18 cellular contexts compared by ENCODE assay signal in the genomic region with DNA sequence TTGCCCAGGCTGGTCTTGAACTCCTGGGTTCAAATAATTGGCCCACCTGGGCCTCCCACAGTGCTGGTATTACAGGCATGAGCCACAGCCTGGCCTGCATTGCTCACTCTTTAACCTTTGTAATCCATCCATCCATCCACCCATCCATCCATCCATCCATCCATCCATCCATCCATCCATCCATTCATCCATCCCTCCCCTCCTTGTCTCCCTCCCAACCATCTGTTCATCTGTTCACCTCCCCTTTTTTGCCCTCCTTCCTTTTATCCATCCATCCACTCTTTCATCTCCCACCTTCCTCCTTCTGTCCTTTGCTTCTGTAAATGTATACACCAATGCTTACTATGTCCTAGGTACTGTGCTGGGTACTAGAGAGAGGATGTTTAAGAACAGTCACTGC.
A peak's percentile ranks its signal among the peaks of the same experiment; 100 is the strongest.
DNase-seq lines count a peak whose midpoint lies in the region; ATAC-seq and TF ChIP-seq lines count a peak whose summit lies in the region.
"Had no signal": no experiment of that assay in that cellular context is flagged by ENCODE, and none has a peak within 500 bp of the region (broad histone marks: within the 10 kb centered on the region; RNA-seq: fewer than 3 reads in every experiment).

No MANE protein-coding gene starts in this region.

- no peak for TF ChIP-seq CTCF in MCF 10A (IDR thresholded peaks at IDR 0.05; ENCODE audit: unreplicated experiment)
- TF ChIP-seq CTCF in breast epithelium (IDR thresholded peaks at IDR 0.05): no peak

- peak overlapping the region; percentile 2 for H3K27ac Mint-ChIP-seq in MCF 10A (ENCODE audit: low read depth, unreplicated experiment)
- H3K27ac Mint-ChIP-seq in activated T-helper 17 cell treated with anti-CD3 and anti-CD28 coated beads, Interleukin-2, amount 50 U/mL, for 72 hours: no peak overlapping the region
- H3K27ac Mint-ChIP-seq in immature natural killer cell: peak overlapping the region in 4 of 6 donors; percentile 63 to 85 (median 74)
- H3K27ac Mint-ChIP-seq: CD8-positive, alpha-beta T cell; GM23338 had no signal

- no peaks in the 10 kb centered on the region for H3K27me3 ChIP-seq in breast epithelium
- H3K27me3 ChIP-seq: BLaER1 treated with 17β-estradiol and CSF1 and Interleukin-3, amounts not matched to agents 10 nM and 100 nM had no signal

- CTCF ChIA-PET in MCF 10A (lab: Yijun Ruan, JAX): no interaction called here

- H3K27ac ChIP-seq in breast epithelium: no peak overlapping the region

- H3K4me1 Mint-ChIP-seq in MCF 10A (ENCODE audit: insufficient read depth, unreplicated experiment) (peaks cover 13% of the 10 kb centered on the region), immature natural killer cell (peaks cover 53 to 63% of the 10 kb centered on the region in 2 donors)
- peaks cover 28% of the 10 kb centered on the region for H3K4me1 Mint-ChIP-seq in activated T-helper 17 cell treated with anti-CD3 and anti-CD28 coated beads, Interleukin-2, amount 50 U/mL, for 72 hours

- no peak for ATAC-seq in activated T-helper 17 cell treated with anti-CD3 and anti-CD28 coated beads, Interleukin-2, amount 50 U/mL, for 72 hours (replicated peaks)
- no peak for ATAC-seq in HG02852 (IDR thresholded peaks at IDR 0.05; ENCODE audit: unreplicated experiment)
- ATAC-seq: CD8-positive, alpha-beta T cell; GM23338 had no signal

- H3K36me3 Mint-ChIP-seq in MCF 10A (ENCODE audit: insufficient read depth, unreplicated experiment) (no peaks in the 10 kb centered on the region), immature natural killer cell (no peaks in the 10 kb centered on the region)
- H3K36me3 Mint-ChIP-seq in activated T-helper 17 cell treated with anti-CD3 and anti-CD28 coated beads, Interleukin-2, amount 50 U/mL, for 72 hours (ENCODE audit: low read depth): no peaks in the 10 kb centered on the region
- H3K36me3 Mint-ChIP-seq: CD8-positive, alpha-beta T cell had no signal

- intact Hi-C loops in MCF 10A (cut with micrococcal nuclease) (no loop called here), breast epithelium (cut with DNase I; ENCODE audit: low total_unique reads) (no loop called here)

- no peaks in the 10 kb centered on the region for H3K9me3 Mint-ChIP-seq in MCF 10A (ENCODE audit: unreplicated experiment)
- no peaks in the 10 kb centered on the region for H3K9me3 Mint-ChIP-seq in activated T-helper 17 cell treated with anti-CD3 and anti-CD28 coated beads, Interleukin-2, amount 50 U/mL, for 72 hours
- peaks cover 0 to 2% (median 0%) of the 10 kb centered on the region in 6 donors for H3K9me3 Mint-ChIP-seq in immature natural killer cell
- H3K9me3 Mint-ChIP-seq: CD8-positive, alpha-beta T cell; GM23338 had no signal

- no peak for TF ChIP-seq POLR2A in breast epithelium (IDR thresholded peaks at IDR 0.05)

- no peaks in the 10 kb centered on the region for H3K4me1 ChIP-seq in breast epithelium

- no peak overlapping the region for H3K4me3 ChIP-seq in breast epithelium
- H3K4me3 ChIP-seq: BLaER1 treated with 17β-estradiol and CSF1 and Interleukin-3, amounts not matched to agents 10 nM and 100 nM; GM23338 had no signal

- no peaks in the 10 kb centered on the region for H3K36me3 ChIP-seq in breast epithelium
- H3K36me3 ChIP-seq: BLaER1 treated with 17β-estradiol and CSF1 and Interleukin-3, amounts not matched to agents 10 nM and 100 nM had no signal

- H3K9me3 ChIP-seq in breast epithelium: no peaks in the 10 kb centered on the region
- H3K9me3 ChIP-seq: BLaER1 treated with 17β-estradiol and CSF1 and Interleukin-3, amounts not matched to agents 10 nM and 100 nM had no signal

- POLR2A ChIA-PET in MCF 10A (lab: Yijun Ruan, JAX): no interaction called here

- no TSS peak for BruUV-seq in MCF 10A (replicated peaks; lab: Mats Ljungman, UMichigan)

- DNase-seq in MCF 10A (ENCODE audit: unreplicated experiment) (no peak), breast epithelium (ENCODE audit: low spot score in 2 of 2) (no peak), immature natural killer cell (no peak), NCI-H1694 (lab: John Stamatoyannopoulos, UW) (no peak), amygdala (lab: John Stamatoyannopoulos, UW) (no peak)
- DNase-seq: CD8-positive, alpha-beta T cell; KG1; MV-4-11; NCI-H1417; NCI-H187 treated with DMSO at 0.1 percent for 48 hours; NCI-H226; NCI-H524; NCI-H82; RPMI8226 had no signal

- H3K4me3 Mint-ChIP-seq in MCF 10A (ENCODE audit: unreplicated experiment) (no peak overlapping the region), immature natural killer cell (peak overlapping the region in 1 of 5 donors; percentile 64)
- H3K4me3 Mint-ChIP-seq in activated T-helper 17 cell treated with anti-CD3 and anti-CD28 coated beads, Interleukin-2, amount 50 U/mL, for 72 hours: peak overlapping the region; percentile 58
- H3K4me3 Mint-ChIP-seq: CD8-positive, alpha-beta T cell; GM23338 had no signal

- no peaks in the 10 kb centered on the region for H3K27me3 Mint-ChIP-seq in MCF 10A (ENCODE audit: insufficient read depth, unreplicated experiment)
- no peaks in the 10 kb centered on the region for H3K27me3 Mint-ChIP-seq in activated T-helper 17 cell treated with anti-CD3 and anti-CD28 coated beads, Interleukin-2, amount 50 U/mL, for 72 hours
- H3K27me3 Mint-ChIP-seq in immature natural killer cell (ENCODE audit: low read depth in 3 of 3): peaks cover 0 to 5% (median 0%) of the 10 kb centered on the region in 3 donors
